14 cellular contexts compared by ENCODE assay signal in the genomic region with DNA sequence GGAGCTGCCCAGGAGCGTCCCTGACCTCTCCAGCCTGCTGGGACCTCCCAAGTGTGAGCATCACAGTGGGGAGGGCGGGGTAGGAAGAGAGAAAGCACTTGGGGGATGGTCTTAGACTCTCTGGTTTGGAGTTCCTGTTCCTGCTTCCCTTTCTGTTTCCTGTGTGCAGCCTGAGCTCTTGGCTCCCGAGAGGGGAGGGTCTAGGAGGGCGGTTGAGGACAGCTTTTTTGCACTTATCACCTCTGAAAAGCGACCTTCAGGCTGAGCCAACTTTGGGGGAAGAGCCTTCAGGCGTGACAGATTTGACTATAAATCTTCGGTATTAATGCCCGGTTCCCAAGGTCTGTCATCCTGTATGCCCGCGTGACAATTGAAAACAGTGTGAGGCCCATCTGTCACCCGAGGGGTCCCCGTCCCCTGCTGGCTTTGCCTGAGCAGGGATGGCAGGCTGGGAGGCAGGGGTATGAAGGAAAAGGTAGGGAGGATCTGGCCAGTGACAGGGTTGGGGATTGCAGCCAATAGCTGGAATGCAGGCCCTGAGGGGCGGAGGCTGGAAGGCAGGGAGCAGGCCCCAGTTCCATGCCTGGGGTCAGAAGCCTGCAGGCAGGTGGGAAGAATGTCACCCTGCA.
A peak's percentile ranks its signal among the peaks of the same experiment; 100 is the strongest.
DNase-seq lines count a peak whose midpoint lies in the region; ATAC-seq and TF ChIP-seq lines count a peak whose summit lies in the region.
"Had no signal": no experiment of that assay in that cellular context is flagged by ENCODE, and none has a peak within 500 bp of the region (broad histone marks: within the 10 kb centered on the region; RNA-seq: fewer than 3 reads in every experiment).

No MANE protein-coding gene starts in this region.

- H3K9me3 ChIP-seq in ectodermal cell (ENCODE audit: control insufficient read depth, low read length) (no peaks in the 10 kb centered on the region), neutrophil (no peaks in the 10 kb centered on the region)
- H3K9me3 ChIP-seq: HAP-1 had no signal

- H3K4me3 ChIP-seq in ectodermal cell (ENCODE audit: insufficient read depth, low read depth, low read length) (no peak overlapping the region), neutrophil (ENCODE audit: low read depth in 1 of 2, low read length in 1 of 2) (peak overlapping the region; percentile 19 to 25)
- H3K4me3 ChIP-seq: coronary artery, HAP-1, smooth muscle cell had no signal

- WGBS in ectodermal cell, 2 experiments, result 56 to 62% methylated on average over 13 of the region's 13 CpGs

- H3K4me1 ChIP-seq in ectodermal cell (ENCODE audit: control insufficient read depth, insufficient read depth, low read length) (peaks cover 7% of the 10 kb centered on the region), neutrophil (ENCODE audit: control insufficient read depth in 1 of 2, insufficient read depth in 1 of 2, low read depth in 1 of 2, low read length in 1 of 2) (peaks cover 8 to 9% of the 10 kb centered on the region in 2 experiments)
- H3K4me1 ChIP-seq: HAP-1 had no signal

- no peak for TF ChIP-seq CTCF in neutrophil (IDR thresholded peaks at IDR 0.05)

- H3K27me3 ChIP-seq in ectodermal cell (ENCODE audit: control insufficient read depth, insufficient read depth, low read length, poor library complexity, severe bottlenecking) (no peaks in the 10 kb centered on the region), neutrophil (no peaks in the 10 kb centered on the region)

- H3K36me3 ChIP-seq in ectodermal cell (ENCODE audit: control insufficient read depth, insufficient read depth, low read length) (no peaks in the 10 kb centered on the region), neutrophil (no peaks in the 10 kb centered on the region)
- H3K36me3 ChIP-seq: HAP-1 had no signal

- peak; percentile 82 for DNase-seq in ELF-1 (ENCODE audit: low read depth, low spot score)
- DNase-seq in NCI-H146 treated with DMSO at 0.1 percent for 48 hours (lab: John Stamatoyannopoulos, UW; ENCODE audit: unreplicated experiment), result peak; percentile 96
- no peak for DNase-seq in DMS53 treated with DMSO at 0.1 percent for 48 hours (lab: John Stamatoyannopoulos, UW; ENCODE audit: unreplicated experiment)
- DNase-seq: activated naive CD4-positive, alpha-beta T cell treated with Interleukin-2 at 50 U/mL for 16 hours; DMS153; NCI-H1105 had no signal

- peak overlapping the region; percentile 6 for H3K27ac ChIP-seq in ectodermal cell (ENCODE audit: insufficient read depth, low read depth, low read length, poor library complexity, severe bottlenecking)
- H3K27ac ChIP-seq in neutrophil, result no peak overlapping the region
- H3K27ac ChIP-seq: coronary artery had no signal

- ATAC-seq in HG02642 (IDR thresholded peaks at IDR 0.05; ENCODE audit: poor library complexity, unreplicated experiment) (no peak), GM19397 (IDR thresholded peaks at IDR 0.05; ENCODE audit: unreplicated experiment) (no peak), GM21381 (IDR thresholded peaks at IDR 0.05; ENCODE audit: unreplicated experiment) (no peak)
